Comparison of ENCODE assay signal across 24 cellular contexts in the genomic region with DNA sequence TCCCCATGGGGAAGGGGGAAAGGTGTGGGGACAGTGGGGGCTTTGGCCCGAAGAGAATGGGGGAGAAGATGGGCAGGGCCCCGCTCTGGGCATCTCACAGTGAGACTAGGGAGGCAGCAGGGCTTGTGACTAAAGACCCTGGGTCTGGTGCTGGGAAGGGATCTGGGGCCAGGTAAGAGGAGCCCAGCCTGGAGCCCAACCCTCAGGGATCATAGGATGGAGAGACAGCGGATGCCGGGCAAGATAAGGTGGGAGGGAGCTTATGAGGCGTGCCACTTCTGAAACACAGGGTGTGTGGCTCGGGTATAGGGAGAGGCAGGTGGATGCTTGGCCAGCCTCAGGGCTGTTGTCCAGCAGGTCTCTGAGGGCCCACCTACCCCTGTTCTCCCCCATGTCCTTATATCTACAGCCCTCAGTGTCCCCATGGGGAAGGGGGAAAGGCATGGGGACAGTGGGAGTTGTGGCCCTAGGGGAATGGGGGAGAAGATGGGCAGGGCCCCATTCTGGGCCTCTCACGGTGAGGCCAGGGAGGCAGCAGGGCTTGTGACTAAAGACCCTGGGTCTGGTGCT. TPM values are rescaled to one million over a fixed set of nuclear protein-coding genes. Genes with fewer than 3 reads are reported as not detected.
DNase-seq lines count a peak whose midpoint lies in the region; ATAC-seq and TF ChIP-seq lines count a peak whose summit lies in the region.
"Had no signal": no experiment of that assay in that cellular context is flagged by ENCODE, and none has a peak within 500 bp of the region (broad histone marks: within the 10 kb centered on the region; RNA-seq: fewer than 3 reads in every experiment).

No MANE protein-coding gene starts in this region.

- no peaks in the 10 kb centered on the region for H3K4me1 ChIP-seq in colonic mucosa
- H3K4me1 ChIP-seq: BE2C had no signal

- H3K9me3 ChIP-seq in colonic mucosa, result no peaks in the 10 kb centered on the region
- no peaks in the 10 kb centered on the region for H3K9me3 ChIP-seq in CD4-positive, alpha-beta T cell (ENCODE audit: control insufficient read depth, low read length)
- H3K9me3 ChIP-seq: BE2C had no signal

- no peaks in the 10 kb centered on the region for H3K4me1 Mint-ChIP-seq in activated CD4-positive, alpha-beta memory T cell treated with anti-CD3 and anti-CD28 coated beads, Interleukin-2, amount 10 ng/mL, durations not matched to agents 7 days and 5 days
- H3K4me1 Mint-ChIP-seq in activated CD4-positive, alpha-beta memory T cell treated with anti-CD3 and anti-CD28 coated beads for 36 hours (ENCODE audit: low read depth), result no peaks in the 10 kb centered on the region
- no peaks in the 10 kb centered on the region for H3K4me1 Mint-ChIP-seq in CD4-positive, alpha-beta T cell (ENCODE audit: low read depth)
- H3K4me1 Mint-ChIP-seq: CD14-positive monocyte had no signal

- H3K9me3 Mint-ChIP-seq in activated CD4-positive, alpha-beta memory T cell treated with anti-CD3 and anti-CD28 coated beads, Interleukin-2, amount 10 ng/mL, durations not matched to agents 7 days and 5 days, result no peaks in the 10 kb centered on the region
- no peaks in the 10 kb centered on the region for H3K9me3 Mint-ChIP-seq in activated CD4-positive, alpha-beta memory T cell treated with anti-CD3 and anti-CD28 coated beads for 36 hours
- H3K9me3 Mint-ChIP-seq in CD4-positive, alpha-beta T cell, result no peaks in the 10 kb centered on the region

- no peaks in the 10 kb centered on the region for H3K27me3 ChIP-seq in colonic mucosa
- H3K27me3 ChIP-seq in CD4-positive, alpha-beta T cell (ENCODE audit: control insufficient read depth, insufficient read depth, low read length), result no peaks in the 10 kb centered on the region
- H3K27me3 ChIP-seq: BE2C had no signal

- H3K27ac Mint-ChIP-seq in activated CD4-positive, alpha-beta memory T cell treated with anti-CD3 and anti-CD28 coated beads, Interleukin-2, amount 10 ng/mL, durations not matched to agents 7 days and 5 days, result no peak overlapping the region
- no peak overlapping the region for H3K27ac Mint-ChIP-seq in activated CD4-positive, alpha-beta memory T cell treated with anti-CD3 and anti-CD28 coated beads for 36 hours
- no peak overlapping the region for H3K27ac Mint-ChIP-seq in CD4-positive, alpha-beta T cell

- CTCF ChIA-PET in activated CD4-positive, alpha-beta memory T cell treated with anti-CD3 and anti-CD28 coated beads, Interleukin-2, amount 10 ng/mL, durations not matched to agents 7 days and 5 days (lab: Charles Lee), result no interaction called here
- CTCF ChIA-PET in activated CD4-positive, alpha-beta memory T cell treated with anti-CD3 and anti-CD28 coated beads for 36 hours (lab: Charles Lee), result no interaction called here
- CTCF ChIA-PET in CD4-positive, alpha-beta T cell (lab: Charles Lee), result no interaction called here

- POLR2A ChIA-PET in activated CD4-positive, alpha-beta memory T cell treated with anti-CD3 and anti-CD28 coated beads, Interleukin-2, amount 10 ng/mL, durations not matched to agents 7 days and 5 days (lab: Charles Lee), result no interaction called here
- POLR2A ChIA-PET in activated CD4-positive, alpha-beta memory T cell treated with anti-CD3 and anti-CD28 coated beads for 36 hours (lab: Charles Lee), result no interaction called here
- POLR2A ChIA-PET in CD4-positive, alpha-beta T cell (lab: Charles Lee), result no interaction called here

- H3K27me3 Mint-ChIP-seq in activated CD4-positive, alpha-beta memory T cell treated with anti-CD3 and anti-CD28 coated beads, Interleukin-2, amount 10 ng/mL, durations not matched to agents 7 days and 5 days, result peaks cover 3% of the 10 kb centered on the region
- peaks cover 8% of the 10 kb centered on the region for H3K27me3 Mint-ChIP-seq in activated CD4-positive, alpha-beta memory T cell treated with anti-CD3 and anti-CD28 coated beads for 36 hours
- peaks cover 14% of the 10 kb centered on the region for H3K27me3 Mint-ChIP-seq in CD4-positive, alpha-beta T cell

- H3K27ac ChIP-seq in colonic mucosa, result no peak overlapping the region
- H3K27ac ChIP-seq in CD4-positive, alpha-beta T cell (ENCODE audit: low read depth, low read length), result no peak overlapping the region

- H3K4me3 ChIP-seq in colonic mucosa, result no peak overlapping the region

- H3K9ac ChIP-seq in colonic mucosa (ENCODE audit: low read depth in 2 of 2, low read length in 2 of 2), result no peak overlapping the region

- TF ChIP-seq CTCF in colonic mucosa (IDR thresholded peaks at IDR 0.05), result no peak
- TF ChIP-seq CTCF in CD4-positive, alpha-beta T cell (IDR thresholded peaks at IDR 0.05), result no peak

- no peak for ATAC-seq in left lobe of liver
- ATAC-seq in sciatic nerve, result no peak
- no peak for ATAC-seq in CD4-positive, alpha-beta T cell (ENCODE audit: poor library complexity)
- ATAC-seq: HepG2, PC-3 had no signal

- H3K4me3 Mint-ChIP-seq in activated CD4-positive, alpha-beta memory T cell treated with anti-CD3 and anti-CD28 coated beads, Interleukin-2, amount 10 ng/mL, durations not matched to agents 7 days and 5 days, result no peak overlapping the region
- no peak overlapping the region for H3K4me3 Mint-ChIP-seq in activated CD4-positive, alpha-beta memory T cell treated with anti-CD3 and anti-CD28 coated beads for 36 hours
- H3K4me3 Mint-ChIP-seq in CD4-positive, alpha-beta T cell, result no peak overlapping the region
- H3K4me3 Mint-ChIP-seq: CD14-positive monocyte had no signal

- DNase-seq in activated CD4-positive, alpha-beta memory T cell treated with anti-CD3 and anti-CD28 coated beads, Interleukin-2, amount 10 ng/mL, durations not matched to agents 7 days and 5 days, result peak; percentile 6
- DNase-seq in activated CD4-positive, alpha-beta memory T cell treated with anti-CD3 and anti-CD28 coated beads for 36 hours, result no peak
- DNase-seq in colonic mucosa (peak; percentile 12), left lobe of liver (ENCODE audit: low spot score) (peak; percentile 29), sciatic nerve (ENCODE audit: low spot score) (peak; percentile 14), NCI-H2107 treated with DMSO at 0.1 percent for 48 hours (lab: John Stamatoyannopoulos, UW; ENCODE audit: unreplicated experiment) (no peak), activated gamma-delta T cell (lab: John Stamatoyannopoulos, UW) (no peak)
- DNase-seq in CD4-positive, alpha-beta T cell, result no peak
- DNase-seq: 8988T; ACHN; BE2C; DMS153; DND-41; Karpas-422; NCI-H1092 treated with DMSO at 0.1 percent for 48 hours; NCI-H1436; NCI-H187; NCI-H524; NCI-H748 treated with DMSO at 0.1 percent for 48 hours; NK-92 treated with Interleukin-12 subunit alpha and Interleukin-12 subunit beta, amount 100 ng/mL, for 24 hours; PC-3 had no signal

- intact Hi-C loops in activated CD4-positive, alpha-beta memory T cell treated with anti-CD3 and anti-CD28 coated beads for 36 hours (cut with micrococcal nuclease), result no loop called here
- intact Hi-C loops in colonic mucosa (cut with DNase I) (no loop called here), sciatic nerve (cut with DNase I) (no loop called here)
- intact Hi-C loops in CD4-positive, alpha-beta T cell (cut with DNase I, micrococcal nuclease), result no loop called here

- no peaks in the 10 kb centered on the region for H3K36me3 Mint-ChIP-seq in activated CD4-positive, alpha-beta memory T cell treated with anti-CD3 and anti-CD28 coated beads, Interleukin-2, amount 10 ng/mL, durations not matched to agents 7 days and 5 days (ENCODE audit: low read depth)
- H3K36me3 Mint-ChIP-seq in activated CD4-positive, alpha-beta memory T cell treated with anti-CD3 and anti-CD28 coated beads for 36 hours, result no peaks in the 10 kb centered on the region
- no peaks in the 10 kb centered on the region for H3K36me3 Mint-ChIP-seq in CD4-positive, alpha-beta T cell (ENCODE audit: low read depth)
- H3K36me3 Mint-ChIP-seq: CD14-positive monocyte had no signal

- no peaks in the 10 kb centered on the region for H3K36me3 ChIP-seq in colonic mucosa
- H3K36me3 ChIP-seq: BE2C had no signal

RNA-seq across cellular contexts. Expression of a gene that starts 15.4 kb away (rescaled TPM):
- total RNA-seq in activated CD4-positive, alpha-beta memory T cell treated with anti-CD3 and anti-CD28 coated beads, Interleukin-2, amount 10 ng/mL, durations not matched to agents 7 days and 5 days, result under 1 TPM; 0.08 to 0.10 TPM
- total RNA-seq in activated CD4-positive, alpha-beta memory T cell treated with anti-CD3 and anti-CD28 coated beads for 36 hours, result under 1 TPM; 0.05 TPM
- under 1 TPM in 1 of 2 donors, not detected in 1; 0.13 TPM for total RNA-seq in colonic mucosa
- total RNA-seq in left lobe of liver, result 0.08 TPM
- 0.31 TPM for total RNA-seq in sciatic nerve
- under 1 TPM; 0.05 to 0.08 TPM for total RNA-seq in CD4-positive, alpha-beta T cell
- total RNA-seq: HT1080, PC-3 had no signal

RNA-seq across cellular contexts. Expression of a gene that starts 19.6 kb away (rescaled TPM):
- 1 to 10 TPM; 6.4 to 6.7 TPM for total RNA-seq in activated CD4-positive, alpha-beta memory T cell treated with anti-CD3 and anti-CD28 coated beads, Interleukin-2, amount 10 ng/mL, durations not matched to agents 7 days and 5 days
- 10 to 100 TPM; 13.6 to 14.2 TPM for total RNA-seq in activated CD4-positive, alpha-beta memory T cell treated with anti-CD3 and anti-CD28 coated beads for 36 hours
- total RNA-seq in colonic mucosa (10 to 100 TPM in 1 of 2 donors, 1 to 10 TPM in 1; 8.0 to 10.9 TPM), left lobe of liver (5.3 TPM), sciatic nerve (10.0 TPM)
- 1 to 10 TPM; 2.1 to 3.6 TPM for total RNA-seq in CD4-positive, alpha-beta T cell

RNA-seq across cellular contexts. Expression of a gene that starts 53.0 kb away (rescaled TPM):
- total RNA-seq in activated CD4-positive, alpha-beta memory T cell treated with anti-CD3 and anti-CD28 coated beads, Interleukin-2, amount 10 ng/mL, durations not matched to agents 7 days and 5 days, result 1 to 10 TPM; 2.9 to 3.4 TPM
- total RNA-seq in activated CD4-positive, alpha-beta memory T cell treated with anti-CD3 and anti-CD28 coated beads for 36 hours, result 1 to 10 TPM; 1.8 to 1.9 TPM
- total RNA-seq in colonic mucosa (1 to 10 TPM; 6.2 to 6.3 TPM), left lobe of liver (0.83 TPM), sciatic nerve (6.6 TPM)
- 1 to 10 TPM; 2.4 TPM for total RNA-seq in CD4-positive, alpha-beta T cell
- total RNA-seq: HepG2, HT1080 had no signal

Comparison
In these comparisons a context has a peak if more than half of its experiments do, and no peak if none do; other contexts are left out.
1. DNase-seq: peak in activated CD4-positive, alpha-beta memory T cell treated with anti-CD3 and anti-CD28 coated beads, Interleukin-2, amount 10 ng/mL, durations not matched to agents 7 days and 5 days (single experiment), colonic mucosa (single experiment), left lobe of liver (single experiment) and sciatic nerve (single experiment); none in activated CD4-positive, alpha-beta memory T cell treated with anti-CD3 and anti-CD28 coated beads for 36 hours (single experiment), CD4-positive, alpha-beta T cell (0 of 10), NCI-H2107 treated with DMSO at 0.1 percent for 48 hours (single experiment) and activated gamma-delta T cell (single experiment).